In the genomic region with DNA sequence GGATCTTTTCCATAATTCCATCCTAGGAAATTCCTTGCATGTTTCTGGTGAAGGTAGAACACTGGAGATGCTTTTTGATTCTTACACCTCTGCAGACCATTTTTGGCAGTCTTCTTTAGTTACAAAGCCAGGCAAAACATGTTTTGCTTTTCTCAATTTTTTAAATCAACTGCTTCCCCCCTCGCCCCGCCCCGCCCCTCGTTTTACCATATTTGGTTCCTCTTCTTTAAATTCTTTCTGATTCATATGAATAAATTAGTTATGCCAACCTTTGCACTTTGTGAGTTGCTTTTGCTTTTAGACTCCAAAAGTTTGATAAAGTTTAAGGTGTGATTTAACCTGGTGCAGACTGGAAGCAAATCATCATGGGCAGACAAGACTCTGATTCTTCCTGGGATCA, we compare ENCODE assay signal across 8 cellular contexts.
DNase-seq lines count a peak whose midpoint lies in the region; ATAC-seq and TF ChIP-seq lines count a peak whose summit lies in the region.

No MANE protein-coding gene starts in this region.

- peak overlapping the region; percentile 99 for H3K27ac ChIP-seq in skeletal muscle tissue (ENCODE audit: low read depth, low read length)

- H3K27ac Mint-ChIP-seq in Caco-2 (ENCODE audit: unreplicated experiment) (no peak overlapping the region), activated B cell treated with CpG ODN at 0.5 μM for 24 hours (peak overlapping the region; percentile 99), endothelial cell (ENCODE audit: unreplicated experiment) (no peak overlapping the region)

- ATAC-seq in activated B cell treated with CpG ODN at 0.5 μM for 24 hours (ENCODE audit: low read depth) (no peak), HG03280 (IDR thresholded peaks at IDR 0.05; ENCODE audit: unreplicated experiment) (no peak), HG03175 (IDR thresholded peaks at IDR 0.05; ENCODE audit: unreplicated experiment) (no peak)

- H3K9me3 Mint-ChIP-seq in Caco-2 (ENCODE audit: unreplicated experiment) (no peaks in the 10 kb centered on the region), activated B cell treated with CpG ODN at 0.5 μM for 24 hours (no peaks in the 10 kb centered on the region), endothelial cell (ENCODE audit: unreplicated experiment) (no peaks in the 10 kb centered on the region)

- peaks cover 12% of the 10 kb centered on the region for H3K36me3 Mint-ChIP-seq in Caco-2 (ENCODE audit: insufficient read depth, unreplicated experiment)
- peaks cover 13% of the 10 kb centered on the region for H3K36me3 Mint-ChIP-seq in activated B cell treated with CpG ODN at 0.5 μM for 24 hours (ENCODE audit: low read depth)
- H3K36me3 Mint-ChIP-seq in endothelial cell (ENCODE audit: low read depth, unreplicated experiment): no peaks in the 10 kb centered on the region

- H3K9ac ChIP-seq in skeletal muscle tissue (ENCODE audit: low read depth in 1 of 3, low read length in 3 of 3): peak overlapping the region in 2 of 3 donors; percentile 24 to 99

- POLR2A ChIA-PET in Caco-2 (lab: Charles Lee): no interaction called here
- POLR2A ChIA-PET in activated B cell treated with CpG ODN at 0.5 μM for 24 hours (lab: Charles Lee): interaction anchor here (0.7 kb wide), 2 partner anchors 615 to 1701 kb away, joined by 4 read pairs; no protein-coding TSS in a partner anchor

- no peaks in the 10 kb centered on the region for H3K9me3 ChIP-seq in Caco-2
- H3K9me3 ChIP-seq in skeletal muscle tissue (ENCODE audit: control insufficient read depth in 3 of 3, low read length in 3 of 3): no peaks in the 10 kb centered on the region

- CTCF ChIA-PET in Caco-2 (lab: Charles Lee) (no interaction called here), activated B cell treated with CpG ODN at 0.5 μM for 24 hours (lab: Charles Lee) (no interaction called here)

- no peaks in the 10 kb centered on the region for H3K36me3 ChIP-seq in Caco-2 (ENCODE audit: control insufficient read depth, insufficient read depth, low read length)
- H3K36me3 ChIP-seq in skeletal muscle tissue (ENCODE audit: control insufficient read depth in 3 of 3, insufficient read depth in 3 of 3, low read length in 3 of 3): peaks cover 0 to 5% (median 0%) of the 10 kb centered on the region in 3 donors

- H3K4me3 Mint-ChIP-seq in Caco-2 (ENCODE audit: unreplicated experiment) (peak overlapping the region; percentile 80), activated B cell treated with CpG ODN at 0.5 μM for 24 hours (peak overlapping the region; percentile 97), endothelial cell (ENCODE audit: unreplicated experiment) (peak overlapping the region; percentile 98)

- H3K27me3 Mint-ChIP-seq in Caco-2 (ENCODE audit: insufficient read depth, unreplicated experiment) (no peaks in the 10 kb centered on the region), activated B cell treated with CpG ODN at 0.5 μM for 24 hours (no peaks in the 10 kb centered on the region), endothelial cell (ENCODE audit: unreplicated experiment) (peaks cover 7% of the 10 kb centered on the region)

- H3K4me3 ChIP-seq in Caco-2 (ENCODE audit: low read depth, low read length) (no peak overlapping the region), skeletal muscle tissue (ENCODE audit: low read length in 3 of 3) (peak overlapping the region; percentile 89 to 98 (median 96))

- DNase-seq in Caco-2 (no peak), activated B cell treated with CpG ODN at 0.5 μM for 24 hours (no peak), endothelial cell (ENCODE audit: low spot score) (no peak), AG20443 (ENCODE audit: low spot score) (no peak), NCI-H2227 (lab: John Stamatoyannopoulos, UW; ENCODE audit: unreplicated experiment) (no peak)

- H3K27me3 ChIP-seq in Caco-2 (replicated peaks; ENCODE audit: control insufficient read depth, insufficient read depth, low read length): no peaks in the 10 kb centered on the region
- no peaks in the 10 kb centered on the region for H3K27me3 ChIP-seq in skeletal muscle tissue (ENCODE audit: control insufficient read depth in 3 of 3, insufficient read depth in 3 of 3, low read length in 3 of 3)

- intact Hi-C loops in Caco-2 (cut with micrococcal nuclease; ENCODE audit: unreplicated experiment): loop anchor here (5.0 kb wide), 1 partner anchor 78 kb away; a partner anchor contains a TSS
- intact Hi-C loops in activated B cell treated with CpG ODN at 0.5 μM for 24 hours (cut with micrococcal nuclease): loop anchor here (2.0 to 10.0 kb wide), 6 partner anchors 112 to 1858 kb away; a partner anchor contains a TSS

- TF ChIP-seq CTCF in Caco-2 (IDR thresholded peaks at IDR 0.05; ENCODE audit: insufficient read depth in 1 of 2, low read depth in 1 of 2, low read length in 1 of 2, severe bottlenecking in 1 of 2, unreplicated experiment in 1 of 2): no peak
- TF ChIP-seq CTCF in activated B cell treated with CpG ODN at 0.5 μM for 24 hours (IDR thresholded peaks at IDR 0.05): no peak
- no peak for TF ChIP-seq CTCF in endothelial cell (IDR thresholded peaks at IDR 0.05; ENCODE audit: unreplicated experiment)

- H3K4me1 ChIP-seq in Caco-2 (no peaks in the 10 kb centered on the region), skeletal muscle tissue (ENCODE audit: control insufficient read depth in 3 of 3, insufficient read depth in 3 of 3, low read length in 3 of 3) (peaks cover 12 to 24% (median 14%) of the 10 kb centered on the region in 3 donors)

- no TSS peak for BruUV-seq in Caco-2 (replicated peaks; lab: Mats Ljungman, UMichigan)

- H3K4me1 Mint-ChIP-seq in Caco-2 (ENCODE audit: low read depth, unreplicated experiment): peaks cover 13% of the 10 kb centered on the region
- H3K4me1 Mint-ChIP-seq in activated B cell treated with CpG ODN at 0.5 μM for 24 hours: peaks cover 38% of the 10 kb centered on the region
- H3K4me1 Mint-ChIP-seq in endothelial cell (ENCODE audit: unreplicated experiment): peaks cover 24% of the 10 kb centered on the region
